4 cellular contexts compared by ENCODE assay signal in the genomic region with DNA sequence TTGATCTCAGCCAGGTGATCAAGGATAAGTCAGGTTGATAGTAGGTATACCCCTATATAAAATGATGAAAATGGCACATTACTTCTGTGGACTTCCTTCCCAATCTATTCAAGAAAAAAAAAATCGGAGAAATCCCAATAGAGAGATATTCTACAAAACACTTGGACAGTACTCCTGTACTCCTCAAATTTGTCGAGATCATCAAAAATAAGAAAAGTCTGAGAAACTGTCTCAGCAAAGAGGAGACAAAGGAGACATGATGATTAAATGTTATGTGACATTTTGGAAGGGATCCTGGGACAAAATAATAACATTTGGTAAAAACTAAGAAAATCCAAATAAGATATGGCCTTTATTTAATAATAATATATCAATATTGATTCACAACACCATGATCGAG.
TF ChIP-seq lines count a peak whose summit lies in the region.

No MANE protein-coding gene starts in this region.

TF ChIP-seq in A549, 52 proteins besides CTCF, POLR2A, EP300 and RAD21:
- TF ChIP-seq RARB (CRISPR knock-in tag; IDR thresholded peaks at IDR 0.05) (no peak), CBX2 (IDR thresholded peaks at IDR 0.05; ENCODE audit: borderline replicate concordance, low read depth) (no peak), TP53 (CRISPR knock-in tag; IDR thresholded peaks at IDR 0.05) (no peak), MAFK (IDR thresholded peaks at IDR 0.05; ENCODE audit: partially characterized antibody) (peak; percentile 86), FOXS1 (CRISPR knock-in tag; IDR thresholded peaks at IDR 0.05) (no peak)
- TF ChIP-seq, protein P1, sequence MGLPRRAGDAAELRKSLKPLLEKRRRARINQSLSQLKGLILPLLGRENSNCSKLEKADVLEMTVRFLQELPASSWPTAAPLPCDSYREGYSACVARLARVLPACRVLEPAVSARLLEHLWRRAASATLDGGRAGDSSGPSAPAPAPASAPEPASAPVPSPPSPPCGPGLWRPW (IDR thresholded peaks at IDR 0.05): no peak
- TF ChIP-seq, protein P2, sequence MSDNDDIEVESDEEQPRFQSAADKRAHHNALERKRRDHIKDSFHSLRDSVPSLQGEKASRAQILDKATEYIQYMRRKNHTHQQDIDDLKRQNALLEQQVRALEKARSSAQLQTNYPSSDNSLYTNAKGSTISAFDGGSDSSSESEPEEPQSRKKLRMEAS (IDR thresholded peaks at IDR 0.05): no peak
TF ChIP-seq in A549: peak in this region for 1.

TF ChIP-seq in IMR-90, 13 proteins besides CTCF, POLR2A, EP300 and RAD21:
- TF ChIP-seq MAZ (IDR thresholded peaks at IDR 0.05; ENCODE audit: borderline replicate concordance, low read depth, low read length): no peak
- TF ChIP-seq MAFK (IDR thresholded peaks at IDR 0.05; ENCODE audit: low read depth, low read length): peak; percentile 89

TF ChIP-seq in H1, 55 proteins besides CTCF, POLR2A, EP300 and RAD21:
- no peak for TF ChIP-seq RBBP5 (IDR thresholded peaks at IDR 0.05; ENCODE audit: borderline replicate concordance, low read depth, low read length)
- peak; percentile 32; the same call in 1 of the 2 replicates for TF ChIP-seq MAFK (IDR thresholded peaks at IDR 0.05; ENCODE audit: low read depth, low read length)

TF ChIP-seq in GM23338, 12 proteins besides CTCF, POLR2A, EP300 and RAD21:
- TF ChIP-seq, protein P3, sequence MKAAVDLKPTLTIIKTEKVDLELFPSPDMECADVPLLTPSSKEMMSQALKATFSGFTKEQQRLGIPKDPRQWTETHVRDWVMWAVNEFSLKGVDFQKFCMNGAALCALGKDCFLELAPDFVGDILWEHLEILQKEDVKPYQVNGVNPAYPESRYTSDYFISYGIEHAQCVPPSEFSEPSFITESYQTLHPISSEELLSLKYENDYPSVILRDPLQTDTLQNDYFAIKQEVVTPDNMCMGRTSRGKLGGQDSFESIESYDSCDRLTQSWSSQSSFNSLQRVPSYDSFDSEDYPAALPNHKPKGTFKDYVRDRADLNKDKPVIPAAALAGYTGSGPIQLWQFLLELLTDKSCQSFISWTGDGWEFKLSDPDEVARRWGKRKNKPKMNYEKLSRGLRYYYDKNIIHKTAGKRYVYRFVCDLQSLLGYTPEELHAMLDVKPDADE (IDR thresholded peaks at IDR 0.05): no peak
- TF ChIP-seq EZH2phosphoT487 (IDR thresholded peaks at IDR 0.05; ENCODE audit: unreplicated experiment) (no peak), JUNB (IDR thresholded peaks at IDR 0.05; ENCODE audit: unreplicated experiment) (no peak), ZNF331 (CRISPR knock-in tag; IDR thresholded peaks at IDR 0.05; ENCODE audit: low read depth) (no peak), ZNF114 (CRISPR knock-in tag; IDR thresholded peaks at IDR 0.05) (no peak), POLR2AphosphoS5 (IDR thresholded peaks at IDR 0.05; ENCODE audit: low read depth) (no peak), CREB1 (CRISPR knock-in tag; IDR thresholded peaks at IDR 0.05; ENCODE audit: low read depth) (no peak)
